11 cellular contexts compared by ENCODE assay signal in the genomic region with DNA sequence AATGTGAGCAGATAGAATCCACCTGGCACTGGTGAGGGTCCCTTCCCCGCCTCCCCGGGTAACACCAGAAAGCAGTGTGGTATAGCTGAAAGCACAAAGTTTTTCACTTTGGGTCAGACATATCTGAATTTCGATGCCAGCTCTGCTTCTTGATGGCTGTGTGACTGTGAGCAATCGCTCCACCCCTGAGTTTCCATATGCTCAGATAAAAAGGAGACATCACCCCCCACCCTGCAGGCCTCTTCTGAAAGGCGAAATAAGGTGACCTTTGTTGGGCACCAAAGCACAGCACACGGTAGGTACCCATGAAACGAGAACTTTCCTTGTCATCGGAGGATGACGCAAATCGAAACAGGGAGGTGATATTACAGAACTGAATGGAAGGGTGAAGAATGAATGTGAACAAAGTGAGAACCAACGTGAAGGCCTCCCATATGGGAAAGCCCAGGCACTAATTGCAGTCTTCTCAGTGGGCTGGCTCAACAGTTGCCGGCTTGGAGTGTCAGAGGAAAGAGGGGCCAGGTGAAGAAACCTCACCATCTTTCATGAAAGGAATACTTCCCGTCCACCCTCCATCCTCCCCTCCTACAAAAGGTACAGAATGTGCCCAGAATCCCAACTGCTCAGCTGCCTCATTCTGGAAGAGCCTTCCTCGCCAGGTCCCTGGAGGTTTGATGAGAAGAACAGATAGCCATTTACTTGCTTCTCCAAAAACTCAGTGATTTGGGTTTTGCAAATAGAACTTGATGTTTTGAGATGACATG.
DNase-seq lines count a peak whose midpoint lies in the region; ATAC-seq and TF ChIP-seq lines count a peak whose summit lies in the region.
"Had no signal": no experiment of that assay in that cellular context is flagged by ENCODE, and none has a peak within 500 bp of the region (broad histone marks: within the 10 kb centered on the region; RNA-seq: fewer than 3 reads in every experiment).

No MANE protein-coding gene starts in this region.

- peaks cover 11% of the 10 kb centered on the region for H3K9me3 Mint-ChIP-seq in activated T-helper 2 cell treated with anti-CD3 and anti-CD28 coated beads, Interferon-gamma antibody, Interleukin-2, Interleukin-4, amounts not matched to agents 10 μg/mL and 5 μg/mL and 100 μg/mL, durations not matched to agents 14 hours and 24 hours and 36 hours
- H3K9me3 Mint-ChIP-seq in stimulated activated naive CD8-positive, alpha-beta T cell treated with anti-CD3 and anti-CD28 coated beads, Interleukin-15, amount 100 ng/mL, for 72 hours = peaks cover 6 to 8% of the 10 kb centered on the region in 2 donors
- H3K9me3 Mint-ChIP-seq: IgD-negative memory B cell had no signal

- no peak for TF ChIP-seq POLR2A in erythroblast (IDR thresholded peaks at IDR 0.05; ENCODE audit: low read length)

- intact Hi-C loops in activated T-helper 2 cell treated with anti-CD3 and anti-CD28 coated beads, Interferon-gamma antibody, Interleukin-2, Interleukin-4, amounts not matched to agents 10 μg/mL and 5 μg/mL and 100 μg/mL, durations not matched to agents 14 hours and 24 hours and 36 hours (cut with micrococcal nuclease) = loop anchor here (1.0 to 5.0 kb wide), 11 partner anchors 9 to 237 kb away; no protein-coding TSS in a partner anchor
- intact Hi-C loops in upper lobe of right lung (cut with DNase I) = no loop called here

- TF ChIP-seq CTCF in upper lobe of right lung (IDR thresholded peaks at IDR 0.05) = no peak

- peaks cover 66% of the 10 kb centered on the region for H3K36me3 Mint-ChIP-seq in activated T-helper 2 cell treated with anti-CD3 and anti-CD28 coated beads, Interferon-gamma antibody, Interleukin-2, Interleukin-4, amounts not matched to agents 10 μg/mL and 5 μg/mL and 100 μg/mL, durations not matched to agents 14 hours and 24 hours and 36 hours (ENCODE audit: low read depth)

- no peak overlapping the region for H3K4me3 ChIP-seq in upper lobe of right lung
- H3K4me3 ChIP-seq: left ventricle myocardium inferior had no signal

- H3K36me3 ChIP-seq in upper lobe of right lung = no peaks in the 10 kb centered on the region
- H3K36me3 ChIP-seq: left ventricle myocardium inferior had no signal

- H3K4me1 ChIP-seq in upper lobe of right lung = no peaks in the 10 kb centered on the region
- H3K4me1 ChIP-seq: left ventricle myocardium inferior had no signal

- peak overlapping the region; percentile 96 for H3K27ac Mint-ChIP-seq in activated T-helper 2 cell treated with anti-CD3 and anti-CD28 coated beads, Interferon-gamma antibody, Interleukin-2, Interleukin-4, amounts not matched to agents 10 μg/mL and 5 μg/mL and 100 μg/mL, durations not matched to agents 14 hours and 24 hours and 36 hours
- peak overlapping the region; percentile 95 for H3K27ac Mint-ChIP-seq in stimulated activated naive CD8-positive, alpha-beta T cell treated with anti-CD3 and anti-CD28 coated beads, Interleukin-15, amount 100 ng/mL, for 72 hours

- H3K27ac ChIP-seq in upper lobe of right lung = no peak overlapping the region
- H3K27ac ChIP-seq: left ventricle myocardium inferior had no signal

- H3K9me3 ChIP-seq in upper lobe of right lung = no peaks in the 10 kb centered on the region

- H3K27me3 Mint-ChIP-seq in activated T-helper 2 cell treated with anti-CD3 and anti-CD28 coated beads, Interferon-gamma antibody, Interleukin-2, Interleukin-4, amounts not matched to agents 10 μg/mL and 5 μg/mL and 100 μg/mL, durations not matched to agents 14 hours and 24 hours and 36 hours (ENCODE audit: low read depth) = no peaks in the 10 kb centered on the region
- no peaks in the 10 kb centered on the region for H3K27me3 Mint-ChIP-seq in stimulated activated naive CD8-positive, alpha-beta T cell treated with anti-CD3 and anti-CD28 coated beads, Interleukin-15, amount 100 ng/mL, for 72 hours
- H3K27me3 Mint-ChIP-seq: IgD-negative memory B cell had no signal

- peak; percentile 89 for ATAC-seq in HG03432 (IDR thresholded peaks at IDR 0.05; ENCODE audit: unreplicated experiment)
- peak; percentile 93 for ATAC-seq in stimulated activated naive CD8-positive, alpha-beta T cell treated with anti-CD3 and anti-CD28 coated beads, Interleukin-15, amount 100 ng/mL, for 72 hours
- no peak for ATAC-seq in upper lobe of right lung

- DNase-seq in activated effector memory CD4-positive, alpha-beta T cell treated with anti-CD3 and anti-CD28 coated beads, Interleukin-2, amount 50 U/mL, for 16 hours = peak; percentile 85
- no peak for DNase-seq in activated effector memory CD4-positive, alpha-beta T cell treated with Interleukin-2 at 50 U/mL for 16 hours
- peak; percentile 35 for DNase-seq in activated T-helper 2 cell treated with anti-CD3 and anti-CD28 coated beads, Interferon-gamma antibody, Interleukin-2, Interleukin-4, amounts not matched to agents 10 μg/mL and 5 μg/mL and 100 μg/mL, durations not matched to agents 14 hours and 24 hours and 36 hours (ENCODE audit: low spot score)
- peak; percentile 68 to 90 for DNase-seq in stimulated activated naive CD8-positive, alpha-beta T cell treated with anti-CD3 and anti-CD28 coated beads, Interleukin-15, amount 100 ng/mL, for 72 hours
- DNase-seq in OCI-M2 (lab: John Stamatoyannopoulos, UW; ENCODE audit: unreplicated experiment) (no peak), upper lobe of right lung (no peak), erythroblast (lab: John Stamatoyannopoulos, UW) (no peak)
- DNase-seq: aorta, left ventricle myocardium inferior had no signal

- H3K4me1 Mint-ChIP-seq in activated T-helper 2 cell treated with anti-CD3 and anti-CD28 coated beads, Interferon-gamma antibody, Interleukin-2, Interleukin-4, amounts not matched to agents 10 μg/mL and 5 μg/mL and 100 μg/mL, durations not matched to agents 14 hours and 24 hours and 36 hours (ENCODE audit: low read depth) = peaks cover 85% of the 10 kb centered on the region
- H3K4me1 Mint-ChIP-seq in stimulated activated naive CD8-positive, alpha-beta T cell treated with anti-CD3 and anti-CD28 coated beads, Interleukin-15, amount 100 ng/mL, for 72 hours = peaks cover 95% of the 10 kb centered on the region

- H3K27me3 ChIP-seq in upper lobe of right lung = no peaks in the 10 kb centered on the region

- H3K4me3 Mint-ChIP-seq in activated T-helper 2 cell treated with anti-CD3 and anti-CD28 coated beads, Interferon-gamma antibody, Interleukin-2, Interleukin-4, amounts not matched to agents 10 μg/mL and 5 μg/mL and 100 μg/mL, durations not matched to agents 14 hours and 24 hours and 36 hours (ENCODE audit: low read depth) = peak overlapping the region; percentile 76
- peak overlapping the region; percentile 74 to 78 for H3K4me3 Mint-ChIP-seq in stimulated activated naive CD8-positive, alpha-beta T cell treated with anti-CD3 and anti-CD28 coated beads, Interleukin-15, amount 100 ng/mL, for 72 hours

Comparison
In these comparisons a context has a peak if more than half of its experiments do, and no peak if none do; other contexts are left out.
1. DNase-seq: peak in activated effector memory CD4-positive, alpha-beta T cell treated with anti-CD3 and anti-CD28 coated beads, Interleukin-2, amount 50 U/mL, for 16 hours (single experiment), activated T-helper 2 cell treated with anti-CD3 and anti-CD28 coated beads, Interferon-gamma antibody, Interleukin-2, Interleukin-4, amounts not matched to agents 10 μg/mL and 5 μg/mL and 100 μg/mL, durations not matched to agents 14 hours and 24 hours and 36 hours (single experiment) and stimulated activated naive CD8-positive, alpha-beta T cell treated with anti-CD3 and anti-CD28 coated beads, Interleukin-15, amount 100 ng/mL, for 72 hours (2 of 2); none in activated effector memory CD4-positive, alpha-beta T cell treated with Interleukin-2 at 50 U/mL for 16 hours (single experiment), OCI-M2 (single experiment), upper lobe of right lung (single experiment) and erythroblast (0 of 2).